ENCODE assay signal across 8 cellular contexts in genomic region chr18:5294618-5295230, GRCh38. TPM values are rescaled to one million over a fixed set of nuclear protein-coding genes. Genes with fewer than 3 reads are reported as not detected.
DNase-seq lines count a peak whose midpoint lies in the region; FAIRE-seq and TF ChIP-seq lines count a peak whose summit lies in the region.

No MANE protein-coding gene starts in this region.

- H3K79me2 ChIP-seq in GM23248 (ENCODE audit: insufficient read depth), result peaks cover 16% of the 10 kb centered on the region
- peaks cover 20% of the 10 kb centered on the region for H3K79me2 ChIP-seq in astrocyte (ENCODE audit: insufficient read depth, low read length)

- TF ChIP-seq CTCF in LNCaP clone FGC (IDR thresholded peaks at IDR 0.05; ENCODE audit: control insufficient read depth, extremely low read depth, insufficient read depth), result no peak
- TF ChIP-seq CTCF in astrocyte (IDR thresholded peaks at IDR 0.05; ENCODE audit: insufficient read depth, low read depth, low read length), result no peak

- DNase-seq in ELF-1 (ENCODE audit: low read depth, low spot score) (peak; percentile 85), GM23248 (no peak), LNCaP clone FGC (ENCODE audit: low read depth) (peak; percentile 14), T-helper 22 cell (ENCODE audit: low read depth) (peak; percentile 62), astrocyte (ENCODE audit: low read depth) (peak; percentile 51), small intestine (peak; percentile 71), DMS153 treated with DMSO at 0.1 percent for 48 hours (lab: John Stamatoyannopoulos, UW; ENCODE audit: unreplicated experiment) (no peak)

- H2AFZ ChIP-seq in GM23248 (peak overlapping the region; percentile 95), astrocyte (ENCODE audit: low read depth, low read length) (peak overlapping the region; percentile 96)

- in situ Hi-C loops in GM23248 (cut with MboI), result no loop called here

- H3K4me1 ChIP-seq in GM23248 (ENCODE audit: insufficient read depth) (no peaks in the 10 kb centered on the region), astrocyte (ENCODE audit: insufficient read depth, low read length) (peaks cover 9% of the 10 kb centered on the region), iPS-15b (ENCODE audit: control insufficient read depth, insufficient read depth, low read length) (peaks cover 11% of the 10 kb centered on the region), small intestine (ENCODE audit: control insufficient read depth in 2 of 2, insufficient read depth in 1 of 2, low read depth in 1 of 2, low read length in 1 of 2) (no peaks in the 10 kb centered on the region)

- H3K36me3 ChIP-seq in GM23248 (ENCODE audit: low read depth) (peaks cover 17% of the 10 kb centered on the region), astrocyte (ENCODE audit: insufficient read depth, low read length) (peaks cover 13% of the 10 kb centered on the region), iPS-15b (ENCODE audit: control insufficient read depth, insufficient read depth, low read length) (peaks cover 10% of the 10 kb centered on the region), small intestine (ENCODE audit: control insufficient read depth in 2 of 2, insufficient read depth in 2 of 2, low read length in 2 of 2) (peaks cover 0 to 7% of the 10 kb centered on the region in 2 donors)

- H3F3A ChIP-seq in GM23248 (ENCODE audit: insufficient read depth), result peaks cover 13% of the 10 kb centered on the region

- H4K20me1 ChIP-seq in GM23248 (ENCODE audit: insufficient read depth) (no peaks in the 10 kb centered on the region), astrocyte (ENCODE audit: insufficient read depth, low read length) (peaks cover 5% of the 10 kb centered on the region)

- peak overlapping the region; percentile 83 for H3K9ac ChIP-seq in GM23248
- peak overlapping the region; percentile 85 for H3K9ac ChIP-seq in astrocyte (ENCODE audit: low read length)
- H3K9ac ChIP-seq in iPS-15b (ENCODE audit: low read depth, low read length), result peak overlapping the region; percentile 83

- peaks cover 7% of the 10 kb centered on the region for H3K36me3 Mint-ChIP-seq in astrocyte (ENCODE audit: low read depth, unreplicated experiment)

- H3K4me3 ChIP-seq in GM23248 (peak overlapping the region; percentile 90), LNCaP clone FGC (ENCODE audit: low read depth, low read length) (peak overlapping the region; percentile 74), astrocyte (ENCODE audit: insufficient read depth, low read depth, low read length) (peak overlapping the region; percentile 89), iPS-15b (ENCODE audit: low read depth, low read length) (peak overlapping the region; percentile 86), small intestine (ENCODE audit: low read depth in 1 of 2, low read length in 2 of 2) (peak overlapping the region; percentile 79 to 80)

- no peaks in the 10 kb centered on the region for H3K9me2 ChIP-seq in GM23248 (ENCODE audit: insufficient read depth)

- peaks cover 1% of the 10 kb centered on the region; the same call in 1 of the 2 replicates for H3K27me3 ChIP-seq in GM23248 (replicated peaks; ENCODE audit: insufficient read depth)
- H3K27me3 ChIP-seq in astrocyte (ENCODE audit: insufficient read depth, low read length), result no peaks in the 10 kb centered on the region
- peaks cover 13% of the 10 kb centered on the region for H3K27me3 ChIP-seq in iPS-15b (ENCODE audit: control insufficient read depth, insufficient read depth, low read length)
- H3K27me3 ChIP-seq in small intestine (ENCODE audit: control insufficient read depth in 2 of 2, insufficient read depth in 2 of 2, low read length in 2 of 2), result no peaks in the 10 kb centered on the region

- H3K9me3 ChIP-seq in GM23248 (ENCODE audit: low read depth) (no peaks in the 10 kb centered on the region), astrocyte (ENCODE audit: insufficient read depth, low read depth, low read length) (no peaks in the 10 kb centered on the region), iPS-15b (ENCODE audit: control insufficient read depth, insufficient read depth, low read length) (no peaks in the 10 kb centered on the region), small intestine (ENCODE audit: control insufficient read depth, low read depth) (no peaks in the 10 kb centered on the region)

- peaks cover 3% of the 10 kb centered on the region for H3K4me1 Mint-ChIP-seq in astrocyte (ENCODE audit: low read depth, unreplicated experiment)

- peak overlapping the region; percentile 80 for H3K4me2 ChIP-seq in GM23248 (ENCODE audit: unreplicated experiment)
- H3K4me2 ChIP-seq in astrocyte (ENCODE audit: low read length), result peak overlapping the region; percentile 91

- H3K27ac ChIP-seq in GM23248 (peak overlapping the region; percentile 78), astrocyte (ENCODE audit: low read depth, low read length) (peak overlapping the region; percentile 48), small intestine (ENCODE audit: low read depth in 1 of 2, low read length in 1 of 2) (peak overlapping the region; percentile 85 to 99)

- H3K9me3 Mint-ChIP-seq in astrocyte (ENCODE audit: unreplicated experiment), result no peaks in the 10 kb centered on the region

- peak overlapping the region; percentile 81 for H3K27ac Mint-ChIP-seq in astrocyte (ENCODE audit: unreplicated experiment)

- H3K4me3 Mint-ChIP-seq in astrocyte (ENCODE audit: unreplicated experiment), result peak overlapping the region; percentile 89

- peaks cover 4% of the 10 kb centered on the region for H3K27me3 Mint-ChIP-seq in astrocyte (ENCODE audit: low read depth, unreplicated experiment)

- WGBS in GM23248 (ENCODE audit: low coverage in 1 of 2, low lambda C conversion rate in 2 of 2, missing lambda C conversion rate in 2 of 2), 2 experiments, result 0 to 1% methylated on average over 35 to 41 of the region's 54 CpGs
- WGBS in small intestine, 3 donors, result 0 to 1% (median 1%) methylated on average over 23 to 54 of the region's 54 CpGs

- FAIRE-seq in astrocyte (lab: Jason Lieb, UNC) (no peak), small intestine (lab: Jason Lieb, UNC) (no peak)

RNA-seq across cellular contexts. Expression of gene ZBTB14, which starts 0.8 kb away (rescaled TPM):
- total RNA-seq in GM23248 (2014; rRNA removed; shearing (Covaris generic)), result 9.5 and 10.6 TPM in 2 replicates
- 8.3 and 9.6 TPM in 2 replicates for polyA plus RNA-seq in GM23248 (2016; fragmentation: Nextera tagmentation; extraction: Ambion mirVana)
- total RNA-seq in astrocyte, result 8.5 and 9.0 TPM in 2 replicates
- 1 to 10 TPM; 5.4 to 7.0 (median 6.9) TPM for polyA plus RNA-seq in small intestine

Comparison
In these comparisons a context has a peak if more than half of its experiments do, and no peak if none do; other contexts are left out.
1. DNase-seq: peak in ELF-1 (single experiment), LNCaP clone FGC (single experiment), T-helper 22 cell (single experiment), astrocyte (single experiment) and small intestine (single experiment); none in GM23248 (single experiment) and DMS153 treated with DMSO at 0.1 percent for 48 hours (single experiment).
2. Peak in every context shown above with its lines, with median percentiles within 50 percentile points of each other: H3K27ac ChIP-seq, H3K4me3 ChIP-seq and H3K9ac ChIP-seq.